ENCODE assay signal across 18 cellular contexts in the genomic region with DNA sequence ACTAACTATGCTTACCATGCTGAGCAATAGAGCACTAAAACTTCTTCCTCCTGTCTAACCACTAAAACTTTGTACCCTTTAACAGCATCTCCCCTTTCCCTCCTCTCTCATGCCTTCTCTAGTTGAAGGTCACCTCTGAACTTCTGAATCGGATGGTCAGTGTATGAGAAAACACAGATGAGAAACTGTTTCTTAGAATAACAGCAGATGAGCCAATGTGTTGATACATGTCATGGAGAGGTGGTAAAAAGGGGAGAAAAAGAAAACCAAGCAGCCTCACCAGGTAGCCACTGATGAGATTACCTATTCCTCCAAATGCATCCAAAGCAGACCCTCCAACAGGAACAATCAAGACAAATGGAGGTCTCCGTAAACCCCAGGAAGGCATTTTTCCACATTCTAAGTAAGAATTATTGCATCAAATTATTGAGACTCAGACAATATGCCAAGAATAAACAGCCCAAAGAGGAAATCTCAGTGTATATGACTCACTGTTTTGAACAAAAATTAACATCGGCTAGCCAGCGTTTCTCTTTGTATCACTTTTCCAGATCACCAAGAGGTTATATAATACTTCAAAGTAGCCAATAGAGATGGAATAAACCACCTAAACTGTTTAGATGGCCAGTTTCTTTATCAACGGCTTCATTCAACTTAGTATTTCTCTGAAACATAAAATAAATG.
DNase-seq lines count a peak whose midpoint lies in the region; ATAC-seq and TF ChIP-seq lines count a peak whose summit lies in the region.
"Had no signal": no experiment of that assay in that cellular context is flagged by ENCODE, and none has a peak within 500 bp of the region (broad histone marks: within the 10 kb centered on the region; RNA-seq: fewer than 3 reads in every experiment).

No MANE protein-coding gene starts in this region.

- CTCF ChIA-PET in SK-N-SH (lab: Yijun Ruan, JAX): interaction anchor here (0.6 kb wide), 1 partner anchor 13 kb away, joined by 3 read pairs; no protein-coding TSS in a partner anchor

- ATAC-seq in HG03139 (IDR thresholded peaks at IDR 0.05; ENCODE audit: unreplicated experiment) (no peak), GM19467 (IDR thresholded peaks at IDR 0.05; ENCODE audit: unreplicated experiment) (no peak), HG03439 (IDR thresholded peaks at IDR 0.05; ENCODE audit: unreplicated experiment) (no peak)
- ATAC-seq: activated T-cell treated with anti-CD3 and anti-CD28 coated beads, Interleukin-2, amount 50 U/mL, for 4 hours; K562 had no signal

- POLR2A ChIA-PET in SK-N-SH (lab: Yijun Ruan, JAX): no interaction called here

- H3K79me2 ChIP-seq in SK-N-SH (ENCODE audit: insufficient read depth) (no peaks in the 10 kb centered on the region), smooth muscle cell (ENCODE audit: low read depth) (no peaks in the 10 kb centered on the region)

- H3K9ac ChIP-seq in SK-N-SH (peak overlapping the region; percentile 2; the same call in 1 of the 2 replicates), smooth muscle cell (ENCODE audit: low read depth) (no peak overlapping the region)

- H3K4me2 ChIP-seq in SK-N-SH (peak overlapping the region; percentile 63), smooth muscle cell (peak overlapping the region; percentile 48)

- H2AFZ ChIP-seq in SK-N-SH (ENCODE audit: low read depth) (peak overlapping the region; percentile 20; the same call in 1 of the 2 replicates), smooth muscle cell (ENCODE audit: low read depth) (no peak overlapping the region)

- H4K20me1 ChIP-seq in SK-N-SH (ENCODE audit: insufficient read depth) (no peaks in the 10 kb centered on the region), smooth muscle cell (ENCODE audit: low read depth) (no peaks in the 10 kb centered on the region)

- no peak for TF ChIP-seq RAD21 in SK-N-SH (IDR thresholded peaks at IDR 0.05; ENCODE audit: low read length)

- H3K9me2 ChIP-seq in SK-N-SH: no peaks in the 10 kb centered on the region

- WGBS in SK-N-SH (ENCODE audit: low lambda C conversion rate): 27% methylated on average over 5 of the region's 5 CpGs
- WGBS in smooth muscle cell (ENCODE audit: low lambda C conversion rate): 50% methylated on average over 5 of the region's 5 CpGs

- H3K4me3 ChIP-seq in SK-N-SH (ENCODE audit: low read depth in 2 of 2, low read length in 1 of 2) (peak overlapping the region in 1 of 2 experiments; percentile 24; a peak in 2 of 4 replicates), fibroblast of mammary gland (ENCODE audit: control insufficient read depth, low read depth, low read length) (no peak overlapping the region), smooth muscle cell (no peak overlapping the region)
- H3K4me3 ChIP-seq: K562, SK-N-MC had no signal

- H3K4me1 ChIP-seq in SK-N-SH (ENCODE audit: control insufficient read depth in 1 of 2, insufficient read depth in 2 of 2, low read depth in 1 of 2, low read length in 1 of 2) (peaks cover 0 to 4% of the 10 kb centered on the region in 2 experiments; a peak in 2 of 4 replicates), smooth muscle cell (ENCODE audit: low read depth) (peaks cover 10% of the 10 kb centered on the region)

- no peaks in the 10 kb centered on the region for H3K27me3 ChIP-seq in SK-N-SH (ENCODE audit: insufficient read depth)
- no peaks in the 10 kb centered on the region for H3K27me3 ChIP-seq in smooth muscle cell (ENCODE audit: low read depth)

- no peaks in the 10 kb centered on the region for H3K36me3 ChIP-seq in SK-N-SH (replicated peaks in 1 of 2; ENCODE audit: control insufficient read depth in 1 of 2, insufficient read depth in 2 of 2, low read length in 1 of 2)
- H3K36me3 ChIP-seq in smooth muscle cell (ENCODE audit: low read depth): no peaks in the 10 kb centered on the region

- TF ChIP-seq EP300 in SK-N-SH (IDR thresholded peaks at IDR 0.05; ENCODE audit: borderline replicate concordance in 1 of 2, low read depth in 1 of 2, low read length in 1 of 2): peak in 1 of 2 experiments; percentile 23; a peak in 1 of 4 replicates

- peak; percentile 26 for DNase-seq in EH (ENCODE audit: low read depth)
- DNase-seq in SK-N-SH: no peak
- DNase-seq in fibroblast of mammary gland (ENCODE audit: low read depth): peak; percentile 31
- DNase-seq in smooth muscle cell (lab: John Stamatoyannopoulos, UW; ENCODE audit: unreplicated experiment): no peak
- DNase-seq in stimulated activated CD4-positive, alpha-beta T cell treated with anti-CD3 and anti-CD28 coated beads, Interleukin-12 subunit alpha, Interleukin-12 subunit beta, amount 100 ng/mL, for 4 hours: no peak
- DNase-seq: activated CD4-positive, alpha-beta T cell treated with anti-CD3 and anti-CD28 coated beads, Interleukin-2, amount 50 U/mL, for 4 hours; activated T-cell treated with anti-CD3 and anti-CD28 coated beads, Interleukin-2, amount 50 U/mL, for 4 hours; head of caudate nucleus; islet precursor cell; NCI-H1105; retina; stimulated activated CD4-positive, alpha-beta T cell treated with anti-CD3 and anti-CD28 coated beads, Interleukin-1b, Interleukin-23, amount 100 ng/mL, for 48 hours had no signal

- TF ChIP-seq CTCF in SK-N-SH (IDR thresholded peaks at IDR 0.05) (no peak), fibroblast of mammary gland (conservative IDR thresholded peaks at IDR 0.05; ENCODE audit: control insufficient read depth, insufficient read depth, low read depth, low read length) (no peak), smooth muscle cell (IDR thresholded peaks at IDR 0.05; ENCODE audit: borderline replicate concordance, insufficient read depth, poor library complexity, severe bottlenecking) (no peak)

- H3K9me3 ChIP-seq in SK-N-SH: no peaks in the 10 kb centered on the region
- H3K9me3 ChIP-seq in smooth muscle cell (replicated peaks; ENCODE audit: low read depth): no peaks in the 10 kb centered on the region

- H3K27ac ChIP-seq in SK-N-SH (ENCODE audit: low read depth in 2 of 2, low read length in 1 of 2) (peak overlapping the region; percentile 62 to 75; a peak in 3 of 4 replicates), smooth muscle cell (ENCODE audit: low read depth) (no peak overlapping the region)
- H3K27ac ChIP-seq: C4-2B, SK-N-MC had no signal

- peaks cover 16% of the 10 kb centered on the region for H3F3A ChIP-seq in SK-N-SH (replicated peaks; ENCODE audit: insufficient read depth)
- peaks cover 5% of the 10 kb centered on the region for H3F3A ChIP-seq in smooth muscle cell (ENCODE audit: low read depth)

TF ChIP-seq in SK-N-SH, 30 proteins besides CTCF, POLR2A, EP300 and RAD21 (continues in another document):
- TF ChIP-seq SIN3A (IDR thresholded peaks at IDR 0.05; ENCODE audit: borderline replicate concordance, low read depth, low read length): no peak
- TF ChIP-seq FOXJ3 (CRISPR knock-in tag; IDR thresholded peaks at IDR 0.05): no peak
- no peak for TF ChIP-seq EZH2phosphoT487 (IDR thresholded peaks at IDR 0.05; ENCODE audit: borderline replicate concordance, low read depth)
- TF ChIP-seq, protein P1, sequence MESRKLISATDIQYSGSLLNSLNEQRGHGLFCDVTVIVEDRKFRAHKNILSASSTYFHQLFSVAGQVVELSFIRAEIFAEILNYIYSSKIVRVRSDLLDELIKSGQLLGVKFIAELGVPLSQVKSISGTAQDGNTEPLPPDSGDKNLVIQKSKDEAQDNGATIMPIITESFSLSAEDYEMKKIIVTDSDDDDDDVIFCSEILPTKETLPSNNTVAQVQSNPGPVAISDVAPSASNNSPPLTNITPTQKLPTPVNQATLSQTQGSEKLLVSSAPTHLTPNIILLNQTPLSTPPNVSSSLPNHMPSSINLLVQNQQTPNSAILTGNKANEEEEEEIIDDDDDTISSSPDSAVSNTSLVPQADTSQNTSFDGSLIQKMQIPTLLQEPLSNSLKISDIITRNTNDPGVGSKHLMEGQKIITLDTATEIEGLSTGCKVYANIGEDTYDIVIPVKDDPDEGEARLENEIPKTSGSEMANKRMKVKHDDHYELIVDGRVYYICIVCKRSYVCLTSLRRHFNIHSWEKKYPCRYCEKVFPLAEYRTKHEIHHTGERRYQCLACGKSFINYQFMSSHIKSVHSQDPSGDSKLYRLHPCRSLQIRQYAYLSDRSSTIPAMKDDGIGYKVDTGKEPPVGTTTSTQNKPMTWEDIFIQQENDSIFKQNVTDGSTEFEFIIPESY (IDR thresholded peaks at IDR 0.05; ENCODE audit: borderline replicate concordance, low read depth): no peak
- TF ChIP-seq NRF1 (IDR thresholded peaks at IDR 0.05; ENCODE audit: low read depth, low read length): no peak
- TF ChIP-seq GATA2 (CRISPR knock-in tag; IDR thresholded peaks at IDR 0.05): no peak
- no peak for TF ChIP-seq CHD2 (IDR thresholded peaks at IDR 0.05; ENCODE audit: low read length, partially characterized antibody)
- peak; percentile 56; the same call in 1 of the 2 replicates for TF ChIP-seq JUND (IDR thresholded peaks at IDR 0.05)
- TF ChIP-seq NFIC (IDR thresholded peaks at IDR 0.05; ENCODE audit: borderline replicate concordance): peak; percentile 56; the same call in 1 of the 2 replicates
- no peak for TF ChIP-seq GABPA (IDR thresholded peaks at IDR 0.05; ENCODE audit: low read depth)
- TF ChIP-seq TAF1 (IDR thresholded peaks at IDR 0.05; ENCODE audit: borderline replicate concordance, low read depth, low read length): no peak
- no peak for TF ChIP-seq RCOR1 (IDR thresholded peaks at IDR 0.05; ENCODE audit: low read length)
- no peak for TF ChIP-seq YY1 (IDR thresholded peaks at IDR 0.05; ENCODE audit: low read depth)
- TF ChIP-seq, protein P2, sequence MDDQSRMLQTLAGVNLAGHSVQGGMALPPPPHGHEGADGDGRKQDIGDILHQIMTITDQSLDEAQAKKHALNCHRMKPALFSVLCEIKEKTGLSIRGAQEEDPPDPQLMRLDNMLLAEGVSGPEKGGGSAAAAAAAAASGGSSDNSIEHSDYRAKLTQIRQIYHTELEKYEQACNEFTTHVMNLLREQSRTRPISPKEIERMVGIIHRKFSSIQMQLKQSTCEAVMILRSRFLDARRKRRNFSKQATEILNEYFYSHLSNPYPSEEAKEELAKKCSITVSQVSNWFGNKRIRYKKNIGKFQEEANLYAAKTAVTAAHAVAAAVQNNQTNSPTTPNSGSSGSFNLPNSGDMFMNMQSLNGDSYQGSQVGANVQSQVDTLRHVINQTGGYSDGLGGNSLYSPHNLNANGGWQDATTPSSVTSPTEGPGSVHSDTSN (IDR thresholded peaks at IDR 0.05): peak; percentile 10; the same call in 1 of the 2 replicates
- TF ChIP-seq, protein P3, sequence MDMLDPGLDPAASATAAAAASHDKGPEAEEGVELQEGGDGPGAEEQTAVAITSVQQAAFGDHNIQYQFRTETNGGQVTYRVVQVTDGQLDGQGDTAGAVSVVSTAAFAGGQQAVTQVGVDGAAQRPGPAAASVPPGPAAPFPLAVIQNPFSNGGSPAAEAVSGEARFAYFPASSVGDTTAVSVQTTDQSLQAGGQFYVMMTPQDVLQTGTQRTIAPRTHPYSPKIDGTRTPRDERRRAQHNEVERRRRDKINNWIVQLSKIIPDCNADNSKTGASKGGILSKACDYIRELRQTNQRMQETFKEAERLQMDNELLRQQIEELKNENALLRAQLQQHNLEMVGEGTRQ (IDR thresholded peaks at IDR 0.05; ENCODE audit: borderline replicate concordance, low read depth, low read length): no peak
- TF ChIP-seq POLR2AphosphoS5 (IDR thresholded peaks at IDR 0.05; ENCODE audit: low read depth, low read length): no peak
- no peak for TF ChIP-seq FOXM1 (IDR thresholded peaks at IDR 0.05; ENCODE audit: low read depth)

Comparison
In these comparisons a context has a peak if more than half of its experiments do, and no peak if none do; other contexts are left out.
1. DNase-seq: peak in EH (single experiment) and fibroblast of mammary gland (single experiment); none in SK-N-SH (single experiment), smooth muscle cell (single experiment) and stimulated activated CD4-positive, alpha-beta T cell treated with anti-CD3 and anti-CD28 coated beads, Interleukin-12 subunit alpha, Interleukin-12 subunit beta, amount 100 ng/mL, for 4 hours (single experiment).